In the genomic region with DNA sequence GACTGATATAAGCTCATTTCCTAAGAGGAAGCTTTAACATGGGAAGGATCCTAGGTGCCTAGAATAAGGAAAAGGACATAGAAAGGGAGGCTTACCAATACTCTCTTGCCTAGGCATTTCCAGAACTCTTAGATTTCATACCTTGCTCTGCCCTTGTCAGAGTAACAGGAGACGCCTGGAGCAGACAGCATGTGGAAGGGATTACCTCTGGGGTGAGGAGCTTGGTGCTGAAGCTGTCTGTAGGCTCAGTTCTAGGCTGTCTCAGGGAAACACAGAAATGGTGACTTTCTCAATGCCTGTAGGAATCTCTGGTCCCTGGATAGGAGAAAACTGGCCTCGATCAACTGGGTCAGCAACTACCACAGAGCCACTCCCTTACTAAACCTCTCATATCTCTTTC, we compare ENCODE assay signal across 23 cellular contexts.
DNase-seq lines count a peak whose midpoint lies in the region; FAIRE-seq and TF ChIP-seq lines count a peak whose summit lies in the region.
"Had no signal": no experiment of that assay in that cellular context is flagged by ENCODE, and none has a peak within 500 bp of the region (broad histone marks: within the 10 kb centered on the region; RNA-seq: fewer than 3 reads in every experiment).

No MANE protein-coding gene starts in this region.

- H3K9me3 Mint-ChIP-seq in neural crest cell, result peaks cover 3% of the 10 kb centered on the region
- H3K9me3 Mint-ChIP-seq: CD4-positive, alpha-beta T cell; H9; HFFc6 had no signal

- no peak overlapping the region for H4K8ac ChIP-seq in H1 (ENCODE audit: extremely low read depth, insufficient read depth, low read length)

- H2BK12ac ChIP-seq in H1 (ENCODE audit: low read depth, low read length), result no peak overlapping the region

- no peak overlapping the region for H3K9ac ChIP-seq in H1 (replicated peaks in 1 of 4; ENCODE audit: extremely low read depth in 1 of 4, low read depth in 3 of 4, low read length in 3 of 4)

- H3K27ac Mint-ChIP-seq in neural crest cell (ENCODE audit: unreplicated experiment), result peak overlapping the region; percentile 79
- H3K27ac Mint-ChIP-seq: CD4-positive, alpha-beta T cell; H9; HFFc6 had no signal

- H3K4me1 ChIP-seq in H1 (replicated peaks in 1 of 4; ENCODE audit: control insufficient read depth in 3 of 4, insufficient read depth in 4 of 4, low read length in 3 of 4), result no peaks in the 10 kb centered on the region
- H3K4me1 ChIP-seq: A549 had no signal

- H4K20me1 ChIP-seq in H1 (replicated peaks in 1 of 2; ENCODE audit: control insufficient read depth in 1 of 2, insufficient read depth in 2 of 2, low read length in 2 of 2), result no peaks in the 10 kb centered on the region

- H2AFZ ChIP-seq in H1 (ENCODE audit: low read length), result 0 out of 2 replicates have a peak overlapping the region, but pooled peaks have one; percentile 13

- no peak overlapping the region for H3K4ac ChIP-seq in H1 (replicated peaks; ENCODE audit: insufficient read length, low read depth, low read length)

- TF ChIP-seq RAD21 in H1 (IDR thresholded peaks at IDR 0.05 in 1 of 2, conservative IDR thresholded peaks at IDR 0.05 in 1 of 2; ENCODE audit: low read depth in 2 of 2, low read length in 2 of 2), result no peak

- H3K4me1 Mint-ChIP-seq in neural crest cell, result peaks cover 4% of the 10 kb centered on the region

- no peaks in the 10 kb centered on the region for H3K79me1 ChIP-seq in H1 (ENCODE audit: low read depth, low read length)

- CTCF ChIA-PET in H1 (lab: Charles Lee; ENCODE audit: partially characterized antibody), result interaction anchor here (0.5 to 0.8 kb wide), 2 partner anchors 9 to 73 kb away, joined by 3 read pairs; no protein-coding TSS in a partner anchor

- H2BK120ac ChIP-seq in H1 (replicated peaks; ENCODE audit: low read depth, low read length), result no peak overlapping the region

- POLR2A ChIA-PET in H1 (lab: Charles Lee; ENCODE audit: partially characterized antibody), result no interaction called here

- no peak overlapping the region for H2BK15ac ChIP-seq in H1 (ENCODE audit: low read length)

- no peak overlapping the region; the same call in 1 of the 2 replicates for H2BK20ac ChIP-seq in H1 (ENCODE audit: low read length)

- 87% methylated on average over 2 of the region's 2 CpGs; no CpG with 5 or more reads in 1 of the 2 experiments for WGBS in H1 (ENCODE audit: extremely low coverage in 1 of 2, insufficient coverage in 1 of 2, insufficient read length in 1 of 2, insufficient replicate concordance in 2 of 2, low coverage in 1 of 2, low lambda C conversion rate in 2 of 2, missing lambda C conversion rate in 1 of 2), 2 experiments

- no peak overlapping the region for H3K18ac ChIP-seq in H1 (ENCODE audit: extremely low read depth, low read length)

- no peak overlapping the region for H3K56ac ChIP-seq in H1 (replicated peaks; ENCODE audit: insufficient read length, low read depth, low read length)

- no peak for TF ChIP-seq EP300 in H1 (IDR thresholded peaks at IDR 0.05; ENCODE audit: borderline replicate concordance in 1 of 2, low read depth in 2 of 2, low read length in 2 of 2)

- no peaks in the 10 kb centered on the region for H3K23me2 ChIP-seq in H1 (ENCODE audit: low read depth, low read length)

- H2AK5ac ChIP-seq in H1 (ENCODE audit: low read depth, low read length), result no peak overlapping the region

- H3K36me3 ChIP-seq in H1 (ENCODE audit: control insufficient read depth in 2 of 4, insufficient read depth in 4 of 4, low read length in 3 of 4), result no peaks in the 10 kb centered on the region

- FAIRE-seq in H1 (lab: Jason Lieb, UNC) (no peak), RCC 7860 (lab: Jason Lieb, UNC) (no peak)
- FAIRE-seq: A549, GM12892, GM18507, HTR-8/SVneo had no signal

- H3K4me3 ChIP-seq in H1 (ENCODE audit: extremely low read depth in 1 of 4, insufficient read depth in 2 of 4, low read depth in 3 of 4, low read length in 4 of 4), result no peak overlapping the region
- H3K4me3 ChIP-seq: A549 had no signal

- H3K4me2 ChIP-seq in H1 (ENCODE audit: insufficient read depth in 1 of 2, low read depth in 2 of 2, low read length in 2 of 2), result no peak overlapping the region
- H3K4me2 ChIP-seq: A549 had no signal

- H3K23ac ChIP-seq in H1 (ENCODE audit: insufficient read length), result no peak overlapping the region

- H3K27me3 Mint-ChIP-seq in neural crest cell (ENCODE audit: low read depth), result peaks cover 6% of the 10 kb centered on the region

- H4K5ac ChIP-seq in H1 (ENCODE audit: insufficient read length, low read depth, low read length), result no peak overlapping the region

- DNase-seq in NCI-H2171 treated with DMSO at 0.1 percent for 48 hours (lab: John Stamatoyannopoulos, UW) (peak; percentile 10), NCI-H2171 (lab: John Stamatoyannopoulos, UW) (no peak), NCI-H82 (lab: John Stamatoyannopoulos, UW) (peak; percentile 75), H1 (ENCODE audit: low read depth in 1 of 2, low spot score in 2 of 2) (no peak), neural crest cell (ENCODE audit: low read depth, low spot score) (no peak), RCC 7860 (ENCODE audit: low spot score) (no peak), HCEC 1CT (no peak)
- no peak for DNase-seq in stimulated activated CD4-positive, alpha-beta T cell treated with anti-CD3 and anti-CD28 coated beads, Interleukin-4, amount 100 ng/mL, for 24 hours
- DNase-seq: AML-193; CD4-positive, alpha-beta T cell; DMS153; DMS79; GDM1; GOT3; H9; HFFc6; IMR-90 had no signal

- no peaks in the 10 kb centered on the region for H3K36me3 Mint-ChIP-seq in neural crest cell (ENCODE audit: low read depth)

- H3K27me3 ChIP-seq in H1 (replicated peaks in 1 of 4; ENCODE audit: control insufficient read depth in 3 of 4, extremely low read depth in 1 of 4, insufficient read depth in 3 of 4, low read length in 3 of 4), result no peaks in the 10 kb centered on the region

- no peak overlapping the region for H3K4me3 Mint-ChIP-seq in neural crest cell
- H3K4me3 Mint-ChIP-seq: CD4-positive, alpha-beta T cell; H9; HFFc6 had no signal

- H2BK5ac ChIP-seq in H1 (ENCODE audit: low read depth, low read length), result no peak overlapping the region

- H3K79me2 ChIP-seq in H1 (ENCODE audit: control insufficient read depth in 1 of 2, insufficient read depth in 2 of 2, low read length in 2 of 2), result no peaks in the 10 kb centered on the region

- no peak for TF ChIP-seq POLR2A in H1 (IDR thresholded peaks at IDR 0.05; ENCODE audit: control extremely low read depth in 1 of 2, low read depth in 2 of 2, low read length in 2 of 2)

- H3K27ac ChIP-seq in H1 (ENCODE audit: low read depth, low read length), result no peak overlapping the region
- H3K27ac ChIP-seq: 22Rv1, A549, C4-2B had no signal

- no peak overlapping the region for H3K14ac ChIP-seq in H1 (ENCODE audit: insufficient read length)

- TF ChIP-seq CTCF in H1 (IDR thresholded peaks at IDR 0.05; ENCODE audit: control extremely low read depth in 1 of 3, insufficient read depth in 1 of 3, low read depth in 1 of 3, low read length in 3 of 3), result no peak
- TF ChIP-seq CTCF in neural crest cell (conservative IDR thresholded peaks at IDR 0.05), result no peak

- no peak overlapping the region for H4K91ac ChIP-seq in H1 (replicated peaks; ENCODE audit: insufficient read length, low read length)

- no peaks in the 10 kb centered on the region for H3K9me3 ChIP-seq in H1 (ENCODE audit: insufficient read depth in 2 of 2, low read depth in 1 of 2, low read length in 1 of 2)
- H3K9me3 ChIP-seq: A549 had no signal

TF ChIP-seq in H1, 55 proteins besides CTCF, POLR2A, EP300 and RAD21:
- TF ChIP-seq NANOG (IDR thresholded peaks at IDR 0.05; ENCODE audit: insufficient read depth, low read depth, low read length, poor library complexity, severe bottlenecking) (no peak), TAF1 (IDR thresholded peaks at IDR 0.05; ENCODE audit: low read depth, low read length) (no peak), GABPA (IDR thresholded peaks at IDR 0.05; ENCODE audit: borderline replicate concordance, insufficient read depth, low read length) (no peak), HDAC6 (IDR thresholded peaks at IDR 0.05; ENCODE audit: low read depth, low read length) (no peak), BRCA1 (IDR thresholded peaks at IDR 0.05; ENCODE audit: low read depth, low read length) (no peak), CEBPB (IDR thresholded peaks at IDR 0.05; ENCODE audit: low read depth, low read length) (no peak), SIX5 (IDR thresholded peaks at IDR 0.05; ENCODE audit: low read depth, low read length) (no peak), SUZ12 (IDR thresholded peaks at IDR 0.05; ENCODE audit: low read length) (no peak), TAF7 (optimal IDR thresholded peaks at IDR 0.05; ENCODE audit: borderline replicate concordance, low read depth, low read length) (no peak), RNF2 (IDR thresholded peaks at IDR 0.05; ENCODE audit: borderline replicate concordance, low read depth, low read length, missing control alignments, poor library complexity, severe bottlenecking) (no peak)
- TF ChIP-seq, protein P1, sequence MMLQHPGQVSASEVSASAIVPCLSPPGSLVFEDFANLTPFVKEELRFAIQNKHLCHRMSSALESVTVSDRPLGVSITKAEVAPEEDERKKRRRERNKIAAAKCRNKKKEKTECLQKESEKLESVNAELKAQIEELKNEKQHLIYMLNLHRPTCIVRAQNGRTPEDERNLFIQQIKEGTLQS (IDR thresholded peaks at IDR 0.05; ENCODE audit: insufficient read depth, low read depth, low read length), result no peak
- TF ChIP-seq, protein P2, sequence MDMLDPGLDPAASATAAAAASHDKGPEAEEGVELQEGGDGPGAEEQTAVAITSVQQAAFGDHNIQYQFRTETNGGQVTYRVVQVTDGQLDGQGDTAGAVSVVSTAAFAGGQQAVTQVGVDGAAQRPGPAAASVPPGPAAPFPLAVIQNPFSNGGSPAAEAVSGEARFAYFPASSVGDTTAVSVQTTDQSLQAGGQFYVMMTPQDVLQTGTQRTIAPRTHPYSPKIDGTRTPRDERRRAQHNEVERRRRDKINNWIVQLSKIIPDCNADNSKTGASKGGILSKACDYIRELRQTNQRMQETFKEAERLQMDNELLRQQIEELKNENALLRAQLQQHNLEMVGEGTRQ (IDR thresholded peaks at IDR 0.05; ENCODE audit: low read length), result no peak

Comparison
In these comparisons a context has a peak if more than half of its experiments do, and no peak if none do; other contexts are left out.
1. DNase-seq: peak in NCI-H2171 treated with DMSO at 0.1 percent for 48 hours (single experiment) and NCI-H82 (single experiment); none in NCI-H2171 (single experiment), H1 (0 of 2), neural crest cell (single experiment), stimulated activated CD4-positive, alpha-beta T cell treated with anti-CD3 and anti-CD28 coated beads, Interleukin-4, amount 100 ng/mL, for 24 hours (single experiment), RCC 7860 (single experiment) and HCEC 1CT (single experiment).